28 cellular contexts compared by ENCODE assay signal in genomic region chr16:53998024-53998810, GRCh38.
"Had no signal": no experiment of that assay in that cellular context is flagged by ENCODE, and none has a peak within 500 bp of the region (broad histone marks: within the 10 kb centered on the region; RNA-seq: fewer than 3 reads in every experiment).

No MANE protein-coding gene starts in this region.

- H3K9me3 Mint-ChIP-seq: natural killer cell treated with Interleukin-12 subunit alpha and Interleukin-12 subunit beta and Interleukin-15 and Interleukin-18, amount 100 ng/mL, for 72 hours had no signal

- H3K9me3 ChIP-seq: heart right ventricle, left lung, lower lobe of right lung, pancreas, spleen, stomach, thoracic aorta, transverse colon had no signal

- ATAC-seq: heart right ventricle; left lung; lower lobe of right lung; natural killer cell treated with Interleukin-12 subunit alpha and Interleukin-12 subunit beta and Interleukin-15 and Interleukin-18, amount 100 ng/mL, for 72 hours; pancreas; sciatic nerve; stimulated activated naive B cell treated with anti-CD40 and anti-IgM and Interleukin-4, amounts not matched to agents 10 μg/mL and 1 μg/mL and 100 μg/mL, for 72 hours had no signal

- H3K27me3 Mint-ChIP-seq: dendritic cell treated with granulocyte-macrophage colony-stimulating factor and Interleukin-4, amounts not matched to agents 40 ng/mL and 50 ng/mL, for 4 days; memory B cell; natural killer cell treated with Interleukin-12 subunit alpha and Interleukin-12 subunit beta and Interleukin-15 and Interleukin-18, amount 100 ng/mL, for 72 hours; progenitor cell of endocrine pancreas; stimulated activated naive B cell treated with anti-CD40 and anti-IgM and Interleukin-4, amounts not matched to agents 10 μg/mL and 1 μg/mL and 100 μg/mL, for 72 hours had no signal

- H3K36me3 ChIP-seq: heart right ventricle, left lung, lower lobe of right lung, pancreas, stomach, transverse colon had no signal

- H3K4me3 Mint-ChIP-seq: dendritic cell treated with granulocyte-macrophage colony-stimulating factor and Interleukin-4, amounts not matched to agents 40 ng/mL and 50 ng/mL, for 4 days; memory B cell; natural killer cell treated with Interleukin-12 subunit alpha and Interleukin-12 subunit beta and Interleukin-15 and Interleukin-18, amount 100 ng/mL, for 72 hours; stimulated activated naive B cell treated with anti-CD40 and anti-IgM and Interleukin-4, amounts not matched to agents 10 μg/mL and 1 μg/mL and 100 μg/mL, for 72 hours had no signal

- H3K4me3 ChIP-seq: heart right ventricle, left lung, lower lobe of right lung, pancreas, spleen, stomach, thoracic aorta, transverse colon had no signal

- DNase-seq: cerebellar nuclear complex; erythroblast; heart right ventricle; hypothalamus; kidney glomerular epithelial cell; left lung; lower lobe of right lung; midbrain; occipital lobe; pancreas; retina; spleen; stimulated activated CD4-positive, alpha-beta T cell treated with anti-CD3 and anti-CD28 coated beads, Interleukin-15, amount 100 ng/mL, for 24 hours; stimulated activated CD4-positive, alpha-beta T cell treated with anti-CD3 and anti-CD28 coated beads, Interleukin-1b, Interleukin-23, amount 100 ng/mL, for 48 hours; stimulated activated CD4-positive, alpha-beta T cell treated with anti-CD3 and anti-CD28 coated beads, Interleukin-4, amount 100 ng/mL, for 4 hours; stimulated activated naive B cell treated with anti-CD40 and anti-IgM and Interleukin-4, amounts not matched to agents 10 μg/mL and 1 μg/mL and 100 μg/mL, for 72 hours; stomach; substantia nigra; transverse colon had no signal

- H3K27me3 ChIP-seq: heart right ventricle, left lung, pancreas, spleen, stomach, transverse colon had no signal

- H3K4me1 ChIP-seq: left lung, lower lobe of right lung, pancreas, spleen had no signal

- FAIRE-seq: colon, frontal cortex, islet of Langerhans, pancreas had no signal

- H3K27ac ChIP-seq: heart right ventricle, left lung, lower lobe of right lung, pancreas, spleen, stomach, thoracic aorta, transverse colon had no signal

- H3K4me1 Mint-ChIP-seq: memory B cell; stimulated activated naive B cell treated with anti-CD40 and anti-IgM and Interleukin-4, amounts not matched to agents 10 μg/mL and 1 μg/mL and 100 μg/mL, for 72 hours had no signal

- H3K36me3 Mint-ChIP-seq: natural killer cell treated with Interleukin-12 subunit alpha and Interleukin-12 subunit beta and Interleukin-15 and Interleukin-18, amount 100 ng/mL, for 72 hours had no signal

- H3K27ac Mint-ChIP-seq: dendritic cell treated with granulocyte-macrophage colony-stimulating factor and Interleukin-4, amounts not matched to agents 40 ng/mL and 50 ng/mL, for 4 days; memory B cell; natural killer cell treated with Interleukin-12 subunit alpha and Interleukin-12 subunit beta and Interleukin-15 and Interleukin-18, amount 100 ng/mL, for 72 hours; progenitor cell of endocrine pancreas; stimulated activated naive B cell treated with anti-CD40 and anti-IgM and Interleukin-4, amounts not matched to agents 10 μg/mL and 1 μg/mL and 100 μg/mL, for 72 hours had no signal
